ENCODE assay signal across 5 cellular contexts in genomic region chr15:28664575-28664974, GRCh38. TPM values are rescaled to one million over a fixed set of nuclear protein-coding genes. Genes with fewer than 3 reads are reported as not detected.
"Had no signal": no experiment of that assay in that cellular context is flagged by ENCODE, and none has a peak within 500 bp of the region (broad histone marks: within the 10 kb centered on the region; RNA-seq: fewer than 3 reads in every experiment).

No MANE protein-coding gene starts in this region.

RNA-seq across cellular contexts. Expression of gene GOLGA8M, which starts 47.6 kb away (rescaled TPM):
- total RNA-seq: GM23248, GM23338, H1, H7, H9 had no signal
- polyA plus RNA-seq: GM23338, H1 had no signal
